In genomic region chr10:43238462-43238861, GRCh38 we compare ENCODE assay signal across 26 cellular contexts. TPM values are rescaled to one million over a fixed set of nuclear protein-coding genes. Genes with fewer than 3 reads are reported as not detected.
A peak's percentile ranks its signal among the peaks of the same experiment; 100 is the strongest.
DNase-seq lines count a peak whose midpoint lies in the region; ATAC-seq and TF ChIP-seq lines count a peak whose summit lies in the region.
"Had no signal": no experiment of that assay in that cellular context is flagged by ENCODE, and none has a peak within 500 bp of the region (broad histone marks: within the 10 kb centered on the region; RNA-seq: fewer than 3 reads in every experiment).

No MANE protein-coding gene starts in this region.

- H3K4me1 Mint-ChIP-seq in CD14-positive monocyte (no peaks in the 10 kb centered on the region), HFFc6 (ENCODE audit: low read depth) (no peaks in the 10 kb centered on the region)
- H3K4me1 Mint-ChIP-seq: activated B cell treated with CpG ODN at 0.5 μM for 24 hours; activated naive CD4-positive, alpha-beta T cell treated with anti-CD3 and anti-CD28 coated beads, Interleukin-2, amount 50 U/mL, for 24 hours; nephron progenitor cell had no signal

- H3K36me3 Mint-ChIP-seq in CD14-positive monocyte (no peaks in the 10 kb centered on the region), HFFc6 (ENCODE audit: low read depth) (0 out of 2 replicates have a peak, but pooled peaks cover 7% of the 10 kb centered on the region)

- no peak overlapping the region for H3K27ac ChIP-seq in coronary artery
- H3K27ac ChIP-seq: esophagus squamous epithelium, gastroesophageal sphincter, psoas muscle, upper lobe of left lung had no signal

- peak; percentile 6 for DNase-seq in 8988T
- DNase-seq in CD14-positive monocyte (ENCODE audit: low spot score): peak; percentile 13
- DNase-seq in coronary artery (ENCODE audit: low spot score): peak; percentile 57
- peak; percentile 13 for DNase-seq in omental fat pad (ENCODE audit: low spot score)
- DNase-seq in NCI-H1048 (lab: John Stamatoyannopoulos, UW): no peak
- no peak for DNase-seq in HFFc6
- no peak for DNase-seq in CD1c-positive myeloid dendritic cell (ENCODE audit: extremely low spot score)
- DNase-seq: activated B cell treated with CpG ODN at 0.5 μM for 24 hours; effector memory CD8-positive, alpha-beta T cell; esophagus squamous epithelium; midbrain; NCI-H1105 treated with DMSO at 0.1 percent for 48 hours; NCI-H2081; NCI-H510A; nephron progenitor cell; SK-N-SH; stimulated activated CD4-positive, alpha-beta T cell treated with anti-CD3 and anti-CD28 coated beads, Interleukin-4, amount 100 ng/mL, for 1 hour had no signal

- H3K27ac Mint-ChIP-seq in CD14-positive monocyte (no peak overlapping the region), HFFc6 (no peak overlapping the region)
- H3K27ac Mint-ChIP-seq: activated B cell treated with CpG ODN at 0.5 μM for 24 hours; activated naive CD4-positive, alpha-beta T cell treated with anti-CD3 and anti-CD28 coated beads, Interleukin-2, amount 50 U/mL, for 24 hours; nephron progenitor cell; stimulated activated naive CD8-positive, alpha-beta T cell treated with anti-CD3 and anti-CD28 coated beads, Interleukin-15, Interleukin-2, amounts not matched to agents 100 ng/mL and 50 ng/mL, for 24 hours; T-helper 2 cell treated with Interferon-gamma antibody and Interleukin-4, amounts not matched to agents 5 μg/mL and 100 μg/mL, for 36 hours had no signal

- no peak for ATAC-seq in omental fat pad (ENCODE audit: low FRiP score)
- ATAC-seq in GM18517 (IDR thresholded peaks at IDR 0.05; ENCODE audit: unreplicated experiment): no peak
- ATAC-seq: effector memory CD8-positive, alpha-beta T cell; gastroesophageal sphincter; GM12878; psoas muscle had no signal

- H3K27me3 Mint-ChIP-seq in CD14-positive monocyte (ENCODE audit: low read depth in 3 of 3) (peaks cover 2 to 6% (median 5%) of the 10 kb centered on the region in 3 donors), HFFc6 (ENCODE audit: insufficient read depth) (peaks cover 22% of the 10 kb centered on the region)
- H3K27me3 Mint-ChIP-seq: effector memory CD8-positive, alpha-beta T cell had no signal

- H3K9me3 Mint-ChIP-seq in CD14-positive monocyte (peaks cover 9 to 37% (median 30%) of the 10 kb centered on the region in 7 donors), HFFc6 (peaks cover 23% of the 10 kb centered on the region)

- no peak overlapping the region for H3K4me3 ChIP-seq in coronary artery
- H3K4me3 ChIP-seq: esophagus squamous epithelium, gastroesophageal sphincter, GM12878, psoas muscle, smooth muscle cell, upper lobe of left lung had no signal

- intact Hi-C loops in CD14-positive monocyte (cut with micrococcal nuclease): no loop called here

- TF ChIP-seq CTCF in CD14-positive monocyte (IDR thresholded peaks at IDR 0.05): no peak
- no peak for TF ChIP-seq CTCF in coronary artery (IDR thresholded peaks at IDR 0.05)
- TF ChIP-seq CTCF in omental fat pad (IDR thresholded peaks at IDR 0.05): no peak
- TF ChIP-seq CTCF in HFFc6 (IDR thresholded peaks at IDR 0.05): no peak

- H3K4me3 Mint-ChIP-seq in CD14-positive monocyte: no peak overlapping the region
- no peak overlapping the region for H3K4me3 Mint-ChIP-seq in HFFc6
- H3K4me3 Mint-ChIP-seq: activated B cell treated with CpG ODN at 0.5 μM for 24 hours; activated naive CD4-positive, alpha-beta T cell treated with anti-CD3 and anti-CD28 coated beads, Interleukin-2, amount 50 U/mL, for 24 hours; effector memory CD8-positive, alpha-beta T cell; nephron progenitor cell; stimulated activated naive CD8-positive, alpha-beta T cell treated with anti-CD3 and anti-CD28 coated beads, Interleukin-15, Interleukin-2, amounts not matched to agents 100 ng/mL and 50 ng/mL, for 24 hours; T-helper 2 cell treated with Interferon-gamma antibody and Interleukin-4, amounts not matched to agents 5 μg/mL and 100 μg/mL, for 36 hours had no signal

RNA-seq across cellular contexts. Expression of gene RASGEF1A, which starts 28.4 kb away (rescaled TPM):
- 1 to 10 TPM in 1 of 2 donors, under 1 TPM in 1; 0.68 to 1.8 TPM for polyA plus RNA-seq in CD14-positive monocyte
- 1 to 10 TPM in 2 of 4 donors, under 1 TPM in 2; 0.28 to 2.8 (median 0.92) TPM for total RNA-seq in omental fat pad
- not detected for total RNA-seq in HFFc6 (2021; fragmentation: NEBNext Ultra II Directional; extraction: Animal tissue kit (Norgen Biotek cat#: 25700))
- polyA plus RNA-seq: SK-N-SH had no signal

Comparison
In these comparisons a context has a peak if more than half of its experiments do, and no peak if none do; other contexts are left out.
1. DNase-seq: peak in 8988T (single experiment), CD14-positive monocyte (single experiment), coronary artery (single experiment) and omental fat pad (single experiment); none in NCI-H1048 (single experiment), HFFc6 (single experiment) and CD1c-positive myeloid dendritic cell (single experiment).